In genomic region chr1:160517519-160517918, GRCh38 we compare ENCODE assay signal across 12 cellular contexts. TPM values are rescaled to one million over a fixed set of nuclear protein-coding genes. Genes with fewer than 3 reads are reported as not detected.
A peak's percentile ranks its signal among the peaks of the same experiment; 100 is the strongest.
DNase-seq lines count a peak whose midpoint lies in the region; ATAC-seq, FAIRE-seq and TF ChIP-seq lines count a peak whose summit lies in the region.
"Not testable (repeated sequence)": the region's sequence is repeated elsewhere in the genome, so short reads cannot be mapped to it uniquely, and the experiment has no call there.
"Had no signal": no experiment of that assay in that cellular context is flagged by ENCODE, and none has a peak within 500 bp of the region (broad histone marks: within the 10 kb centered on the region; RNA-seq: fewer than 3 reads in every experiment).

No MANE protein-coding gene starts in this region.

- not testable (repeated sequence) for BruUV-seq in K562 (replicated peaks; lab: Mats Ljungman, UMichigan)

- H3K27ac Mint-ChIP-seq in CD8-positive, alpha-beta T cell = peak overlapping the region; percentile 67
- H3K27ac Mint-ChIP-seq in activated CD4-positive, alpha-beta T cell treated with anti-CD3 and anti-CD28 coated beads for 36 hours = peak overlapping the region; percentile 49
- H3K27ac Mint-ChIP-seq in activated T-cell treated with anti-CD3 and anti-CD28 coated beads, Interleukin-2, amount 50 U/mL, for 24 hours = peak overlapping the region; percentile 72
- peak overlapping the region; percentile 92 for H3K27ac Mint-ChIP-seq in activated naive CD4-positive, alpha-beta T cell treated with anti-CD3 and anti-CD28 coated beads, Interleukin-2, amount 50 U/mL, for 24 hours
- peak overlapping the region in 6 of 9 donors; percentile 40 to 96 (median 90) for H3K27ac Mint-ChIP-seq in naive thymus-derived CD4-positive, alpha-beta T cell

- peaks cover 14% of the 10 kb centered on the region for H3K9me3 Mint-ChIP-seq in CD8-positive, alpha-beta T cell
- peaks cover 20% of the 10 kb centered on the region for H3K9me3 Mint-ChIP-seq in activated CD4-positive, alpha-beta T cell treated with anti-CD3 and anti-CD28 coated beads for 36 hours (ENCODE audit: low read depth)
- H3K9me3 Mint-ChIP-seq in activated T-cell treated with anti-CD3 and anti-CD28 coated beads, Interleukin-2, amount 50 U/mL, for 24 hours; activated naive CD4-positive, alpha-beta T cell treated with anti-CD3 and anti-CD28 coated beads, Interleukin-2, amount 50 U/mL, for 24 hours: not testable (repeated sequence)
- peaks cover 5 to 36% (median 11%) of the 10 kb centered on the region in 11 donors for H3K9me3 Mint-ChIP-seq in naive thymus-derived CD4-positive, alpha-beta T cell

- peaks cover 49% of the 10 kb centered on the region for H3K36me3 Mint-ChIP-seq in CD8-positive, alpha-beta T cell
- H3K36me3 Mint-ChIP-seq in activated CD4-positive, alpha-beta T cell treated with anti-CD3 and anti-CD28 coated beads for 36 hours (ENCODE audit: low read depth) = peaks cover 71% of the 10 kb centered on the region
- peaks cover 69% of the 10 kb centered on the region for H3K36me3 Mint-ChIP-seq in activated T-cell treated with anti-CD3 and anti-CD28 coated beads, Interleukin-2, amount 50 U/mL, for 24 hours (ENCODE audit: low read depth)
- H3K36me3 Mint-ChIP-seq in activated naive CD4-positive, alpha-beta T cell treated with anti-CD3 and anti-CD28 coated beads, Interleukin-2, amount 50 U/mL, for 24 hours = peaks cover 43% of the 10 kb centered on the region
- peaks cover 15 to 71% (median 34%) of the 10 kb centered on the region in 5 donors for H3K36me3 Mint-ChIP-seq in naive thymus-derived CD4-positive, alpha-beta T cell

- H4K20me1 ChIP-seq in K562 (replicated peaks; ENCODE audit: control insufficient read depth, insufficient read depth, low read length) = not testable (repeated sequence)

- ATAC-seq in CD8-positive, alpha-beta T cell; activated CD4-positive, alpha-beta T cell treated with anti-CD3 and anti-CD28 coated beads for 36 hours; K562; naive thymus-derived CD4-positive, alpha-beta T cell: not testable (repeated sequence)

- not testable (repeated sequence) for H3K36me3 ChIP-seq in CD8-positive, alpha-beta T cell (ENCODE audit: insufficient read depth, low read length); HEK293 (ENCODE audit: control insufficient read depth in 2 of 2, insufficient read depth in 1 of 2, low read length in 2 of 2); K562 (ENCODE audit: control insufficient read depth, insufficient read depth, low read length); naive thymus-derived CD4-positive, alpha-beta T cell (ENCODE audit: control insufficient read depth in 2 of 3, insufficient read depth in 3 of 3, low read length in 3 of 3)

- peaks cover 66% of the 10 kb centered on the region for H3K4me1 ChIP-seq in CD8-positive, alpha-beta T cell (ENCODE audit: insufficient read depth, low read length)
- not testable (repeated sequence) for H3K4me1 ChIP-seq in HEK293 (ENCODE audit: control insufficient read depth, insufficient read depth, low read length)
- H3K4me1 ChIP-seq in K562 (replicated peaks in 1 of 2; ENCODE audit: control insufficient read depth in 2 of 2, insufficient read depth in 2 of 2, low read length in 2 of 2) = peaks cover 4 to 19% of the 10 kb centered on the region in 2 experiments; a peak in 3 of 5 replicates
- H3K4me1 ChIP-seq in naive thymus-derived CD4-positive, alpha-beta T cell (ENCODE audit: control insufficient read depth in 2 of 2, insufficient read depth in 2 of 2, low read length in 2 of 2) = peaks cover 32 to 53% of the 10 kb centered on the region in 2 donors

- H3K9me1 ChIP-seq in K562 (ENCODE audit: control insufficient read depth, insufficient read depth, low read length) = not testable (repeated sequence)

- H3K79me2 ChIP-seq in K562 (ENCODE audit: control insufficient read depth, insufficient read depth, low read length) = not testable (repeated sequence)

- not testable (repeated sequence) for H3K4me3 ChIP-seq in CD8-positive, alpha-beta T cell (ENCODE audit: low read depth, low read length); HEK293 (ENCODE audit: low read depth, low read length); K562; naive thymus-derived CD4-positive, alpha-beta T cell (ENCODE audit: low read length)

- not testable (repeated sequence) for H3K27me3 Mint-ChIP-seq in CD8-positive, alpha-beta T cell (ENCODE audit: low read depth); activated CD4-positive, alpha-beta T cell treated with anti-CD3 and anti-CD28 coated beads for 36 hours; activated T-cell treated with anti-CD3 and anti-CD28 coated beads, Interleukin-2, amount 50 U/mL, for 24 hours; activated naive CD4-positive, alpha-beta T cell treated with anti-CD3 and anti-CD28 coated beads, Interleukin-2, amount 50 U/mL, for 24 hours; naive thymus-derived CD4-positive, alpha-beta T cell

- H3K9ac ChIP-seq in K562 (ENCODE audit: insufficient read depth in 1 of 2, low read depth in 2 of 2, low read length in 2 of 2) = not testable (repeated sequence)

- H3K4me3 Mint-ChIP-seq in CD8-positive, alpha-beta T cell = peak overlapping the region; percentile 57
- H3K4me3 Mint-ChIP-seq in activated CD4-positive, alpha-beta T cell treated with anti-CD3 and anti-CD28 coated beads for 36 hours = peak overlapping the region; percentile 59
- H3K4me3 Mint-ChIP-seq in activated T-cell treated with anti-CD3 and anti-CD28 coated beads, Interleukin-2, amount 50 U/mL, for 24 hours = not testable (repeated sequence)
- peak overlapping the region; percentile 59 for H3K4me3 Mint-ChIP-seq in activated naive CD4-positive, alpha-beta T cell treated with anti-CD3 and anti-CD28 coated beads, Interleukin-2, amount 50 U/mL, for 24 hours
- peak overlapping the region in 7 of 10 donors; percentile 4 to 93 (median 74) for H3K4me3 Mint-ChIP-seq in naive thymus-derived CD4-positive, alpha-beta T cell

- not testable (repeated sequence) for FAIRE-seq in K562 (lab: Jason Lieb, UNC)

- H2AFZ ChIP-seq in K562 (ENCODE audit: low read depth, low read length) = not testable (repeated sequence)

- H3K27me3 ChIP-seq in CD8-positive, alpha-beta T cell (ENCODE audit: insufficient read depth, low read length); K562 (ENCODE audit: control insufficient read depth in 2 of 2, insufficient read depth in 2 of 2, low read length in 2 of 2); naive thymus-derived CD4-positive, alpha-beta T cell (ENCODE audit: control insufficient read depth in 2 of 2, insufficient read depth in 2 of 2, low read length in 2 of 2): not testable (repeated sequence)

- in situ Hi-C loops in K562 (cut with MboI) = not testable (repeated sequence)

- TF ChIP-seq POLR2A in K562 (conservative IDR thresholded peaks at IDR 0.05) = not testable (repeated sequence)

- intact Hi-C loops in CD8-positive, alpha-beta T cell (cut with DNase I, micrococcal nuclease) = loop anchor here in 1 of 2 experiments (5.0 kb wide), 1 partner anchor 45 kb away; no protein-coding TSS in a partner anchor
- intact Hi-C loops in activated CD4-positive, alpha-beta T cell treated with anti-CD3 and anti-CD28 coated beads for 36 hours (cut with DNase I, micrococcal nuclease); K562 (cut with micrococcal nuclease): not testable (repeated sequence)
- intact Hi-C loops in naive thymus-derived CD4-positive, alpha-beta T cell (cut with micrococcal nuclease) = loop anchor here in 1 of 2 donors (10.0 kb wide), 1 partner anchor 53 kb away; no protein-coding TSS in a partner anchor

- H3K9me3 ChIP-seq in CD8-positive, alpha-beta T cell (ENCODE audit: low read length); HEK293 (ENCODE audit: control insufficient read depth, insufficient read depth, low read depth, low read length); K562 (replicated peaks; ENCODE audit: control insufficient read depth, insufficient read depth, low read depth, low read length); naive thymus-derived CD4-positive, alpha-beta T cell (ENCODE audit: control insufficient read depth in 2 of 3, low read length in 3 of 3): not testable (repeated sequence)

- not testable (repeated sequence) for H3K4me2 ChIP-seq in K562 (ENCODE audit: insufficient read depth, low read length)

- not testable (repeated sequence) for TF ChIP-seq CTCF in CD8-positive, alpha-beta T cell (IDR thresholded peaks at IDR 0.05); HEK293 (tag by site-specific recombination; IDR thresholded peaks at IDR 0.05); K562 (IDR thresholded peaks at IDR 0.05 in 2 of 3, conservative IDR thresholded peaks at IDR 0.05 in 1 of 3; ENCODE audit: insufficient read depth in 2 of 3, low read depth in 1 of 3, low read length in 3 of 3)

- not testable (repeated sequence) for DNase-seq in CD8-positive, alpha-beta T cell; activated CD4-positive, alpha-beta T cell treated with anti-CD3 and anti-CD28 coated beads for 36 hours; activated T-cell treated with anti-CD3 and anti-CD28 coated beads, Interleukin-2, amount 50 U/mL, for 24 hours; K562 (ENCODE audit: extremely low read depth in 1 of 4, low spot score in 3 of 4); naive thymus-derived CD4-positive, alpha-beta T cell

- peaks cover 97% of the 10 kb centered on the region for H3K4me1 Mint-ChIP-seq in CD8-positive, alpha-beta T cell (ENCODE audit: low read depth)
- H3K4me1 Mint-ChIP-seq in activated CD4-positive, alpha-beta T cell treated with anti-CD3 and anti-CD28 coated beads for 36 hours = peaks cover 95% of the 10 kb centered on the region
- peaks cover 96% of the 10 kb centered on the region for H3K4me1 Mint-ChIP-seq in activated T-cell treated with anti-CD3 and anti-CD28 coated beads, Interleukin-2, amount 50 U/mL, for 24 hours (ENCODE audit: low read depth)
- peaks cover 99% of the 10 kb centered on the region for H3K4me1 Mint-ChIP-seq in activated naive CD4-positive, alpha-beta T cell treated with anti-CD3 and anti-CD28 coated beads, Interleukin-2, amount 50 U/mL, for 24 hours
- peaks cover 71 to 100% (median 96%) of the 10 kb centered on the region in 7 donors for H3K4me1 Mint-ChIP-seq in naive thymus-derived CD4-positive, alpha-beta T cell

- WGBS in K562 (ENCODE audit: insufficient coverage, low coverage, missing lambda C conversion rate) = 41% methylated on average over 2 of the region's 2 CpGs

- CTCF ChIA-PET in CD8-positive, alpha-beta T cell (lab: Charles Lee) = interaction anchor here (1.0 to 1.5 kb wide), 2 partner anchors 27 to 89 kb away, joined by 3 to 4 read pairs; no protein-coding TSS in a partner anchor
- CTCF ChIA-PET in HEK293 (lab: Yijun Ruan, JAX); K562 (lab: Yijun Ruan, JAX; ENCODE audit: low intra/inter-chr PET ratio): not testable (repeated sequence)
- CTCF ChIA-PET in activated CD4-positive, alpha-beta T cell treated with anti-CD3 and anti-CD28 coated beads for 36 hours (lab: Charles Lee) = interaction anchor here (1.5 kb wide), 1 partner anchor 11 kb away, joined by 3 read pairs; no protein-coding TSS in a partner anchor
- CTCF ChIA-PET in naive thymus-derived CD4-positive, alpha-beta T cell (lab: Charles Lee) = interaction anchor here (1.0 kb wide), 1 partner anchor 33 kb away, joined by 7 read pairs; no protein-coding TSS in a partner anchor

- POLR2A ChIA-PET in CD8-positive, alpha-beta T cell (lab: Charles Lee); HEK293 (lab: Yijun Ruan, JAX); activated CD4-positive, alpha-beta T cell treated with anti-CD3 and anti-CD28 coated beads for 36 hours (lab: Charles Lee); K562 (lab: Yijun Ruan, JAX); naive thymus-derived CD4-positive, alpha-beta T cell (lab: Charles Lee): not testable (repeated sequence)

- not testable (repeated sequence) for TF ChIP-seq RAD21 in K562 (CRISPR knock-in tag; conservative IDR thresholded peaks at IDR 0.05 in 1 of 2, IDR thresholded peaks at IDR 0.05 in 1 of 2)

- not testable (repeated sequence) for H3K27ac ChIP-seq in CD8-positive, alpha-beta T cell (ENCODE audit: low read depth, low read length); HEK293 (ENCODE audit: extremely low read depth, low read depth, low read length); K562 (ENCODE audit: extremely low read depth, low read depth, low read length); naive thymus-derived CD4-positive, alpha-beta T cell (ENCODE audit: low read depth, low read length)

- TF ChIP-seq EP300 in K562 (IDR thresholded peaks at IDR 0.05; ENCODE audit: low read length) = not testable (repeated sequence)

RNA-seq across cellular contexts. Expression of gene SLAMF6, which starts 5.5 kb away (rescaled TPM):
- total RNA-seq in CD8-positive, alpha-beta T cell = 1 to 10 TPM; 4.6 to 5.2 TPM
- total RNA-seq in activated CD4-positive, alpha-beta T cell treated with anti-CD3 and anti-CD28 coated beads for 36 hours = 10 to 100 TPM; 45.9 to 55.0 TPM
- total RNA-seq in K562 (2011; cell fraction: chromatin; rRNA removed; ENCODE audit: low replicate concordance) = 0.33 and 0.60 TPM in 2 replicates
- 0.66 and 0.67 TPM in 2 replicates for total RNA-seq in K562 (2011; cell fraction: nucleolus; rRNA removed)
- total RNA-seq in K562 (2011; cell fraction: nucleoplasm; rRNA removed) = 1.1 and 1.5 TPM in 2 replicates
- 0.94 and 1.1 TPM in 2 replicates for total RNA-seq in K562 (2014; rRNA removed)
- 1.8 and 2.0 TPM in 2 replicates for total RNA-seq in K562 (2014; rRNA removed; fragmentation: Illumina TruSeq; extraction: Trizol)
- total RNA-seq in K562 (2015; rRNA removed; fragmentation: Illumina TruSeq; extraction: Trizol) = 3.9 and 4.8 TPM in 2 replicates
- 0.87 and 1.0 TPM in 2 replicates for total RNA-seq in K562 (2021)
- 0.70 and 0.77 TPM in 2 replicates for polyA plus RNA-seq in K562 (2011; rRNA removed)
- 0.43 and 0.80 TPM in 2 replicates for polyA plus RNA-seq in K562 (2011; cell fraction: cytosol; rRNA removed)
- polyA plus RNA-seq in K562 (2011; cell fraction: nucleus; rRNA removed) = 0.27 and 0.38 TPM in 2 replicates
- 3.0 and 10.1 TPM in 2 replicates for polyA plus RNA-seq in K562 (2012)
- 2.0 and 2.9 TPM in 2 replicates for polyA plus RNA-seq in K562 (2014; fragmentation: Illumina TruSeq; extraction: Trizol)
- polyA plus RNA-seq in K562 (2014; fragmentation: Nextera tagmentation; extraction: Ambion mirVana) = 1 to 10 TPM in 1 of 2 experiments, under 1 TPM in 1; 0.56 to 1.7 TPM
- 0.90 and 1.6 TPM in 2 replicates for polyA plus RNA-seq in K562 (2014; rRNA removed)
- polyA minus RNA-seq in K562 (2011; rRNA and poly(A)+ RNA removed) = 0.84 and 1.5 TPM in 2 replicates
- polyA minus RNA-seq in K562 (2011; cell fraction: cytosol; rRNA and poly(A)+ RNA removed) = 0.73 TPM in 1 of 2 replicates, not detected in the other
- 0.22 and 0.27 TPM in 2 replicates for polyA minus RNA-seq in K562 (2011; cell fraction: nucleus; rRNA and poly(A)+ RNA removed)
- total RNA-seq in naive thymus-derived CD4-positive, alpha-beta T cell = 10 to 100 TPM; 17.8 to 48.5 (median 40.5) TPM
- polyA plus RNA-seq in naive thymus-derived CD4-positive, alpha-beta T cell = 10 to 100 TPM; 61.1 to 62.6 TPM
- total RNA-seq: H4, HepG2 had no signal
- polyA plus RNA-seq: A549, AG04450, BJ, HepG2 had no signal
